Comparison of ENCODE assay signal across 12 cellular contexts in genomic region chr5:58156354-58156753, GRCh38.
DNase-seq lines count a peak whose midpoint lies in the region; ATAC-seq and TF ChIP-seq lines count a peak whose summit lies in the region.
"Had no signal": no experiment of that assay in that cellular context is flagged by ENCODE, and none has a peak within 500 bp of the region (broad histone marks: within the 10 kb centered on the region; RNA-seq: fewer than 3 reads in every experiment).

No MANE protein-coding gene starts in this region.

- intact Hi-C loops in heart left ventricle (cut with DNase I), result loop anchor here in 1 of 10 donors (10.0 kb wide), 1 partner anchor 298 kb away; no protein-coding TSS in a partner anchor
- intact Hi-C loops in gastrocnemius medialis (cut with DNase I; ENCODE audit: low total_unique reads), result no loop called here

- 42 to 59% (median 47%) methylated on average over 7 of the region's 7 CpGs for WGBS in heart left ventricle, 4 donors

- H3K4me1 ChIP-seq in heart left ventricle (peaks cover 0 to 24% (median 9%) of the 10 kb centered on the region in 12 donors), gastrocnemius medialis (peaks cover 8 to 11% of the 10 kb centered on the region in 2 donors)
- H3K4me1 ChIP-seq: breast epithelium had no signal

- no peaks in the 10 kb centered on the region for H3K27me3 ChIP-seq in heart left ventricle
- H3K27me3 ChIP-seq in gastrocnemius medialis, result no peaks in the 10 kb centered on the region
- H3K27me3 ChIP-seq: breast epithelium, esophagus squamous epithelium had no signal

- H3K4me3 ChIP-seq in heart left ventricle, result no peak overlapping the region
- H3K4me3 ChIP-seq in gastrocnemius medialis, result no peak overlapping the region
- H3K4me3 ChIP-seq: breast epithelium, esophagus squamous epithelium had no signal

- TF ChIP-seq CTCF in heart left ventricle (IDR thresholded peaks at IDR 0.05) (no peak), gastrocnemius medialis (IDR thresholded peaks at IDR 0.05 in 4 of 5, conservative IDR thresholded peaks at IDR 0.05 in 1 of 5) (no peak)

- peak; percentile 10 for ATAC-seq in GM18873 (IDR thresholded peaks at IDR 0.05; ENCODE audit: low FRiP score, unreplicated experiment)
- peak in 3 of 4 donors; percentile 52 to 90 (median 86) for ATAC-seq in heart left ventricle
- peak; percentile 39 to 56 for ATAC-seq in gastrocnemius medialis
- no peak for ATAC-seq in GM18907 (IDR thresholded peaks at IDR 0.05; ENCODE audit: unreplicated experiment)
- ATAC-seq: stimulated activated naive B cell treated with anti-CD40 and anti-IgM and Interleukin-4, amounts not matched to agents 10 μg/mL and 1 μg/mL and 100 μg/mL, for 72 hours had no signal

- in situ Hi-C loops in gastrocnemius medialis (cut with MboI; ENCODE audit: low sequenced_read_pairs in 4 of 4), result no loop called here

- H3K9me3 ChIP-seq in heart left ventricle, result peaks cover 0 to 5% (median 0%) of the 10 kb centered on the region in 12 donors
- no peaks in the 10 kb centered on the region for H3K9me3 ChIP-seq in gastrocnemius medialis
- H3K9me3 ChIP-seq: breast epithelium, esophagus squamous epithelium had no signal

- H3K36me3 ChIP-seq in heart left ventricle (no peaks in the 10 kb centered on the region), gastrocnemius medialis (no peaks in the 10 kb centered on the region)
- H3K36me3 ChIP-seq: breast epithelium, esophagus squamous epithelium had no signal

- TF ChIP-seq POLR2A in heart left ventricle (IDR thresholded peaks at IDR 0.05) (no peak), gastrocnemius medialis (IDR thresholded peaks at IDR 0.05) (no peak)

- peak; percentile 58 for DNase-seq in SHP77 treated with DMSO at 0.1 percent for 48 hours (lab: John Stamatoyannopoulos, UW)
- DNase-seq in heart left ventricle, result peak in 3 of 5 donors; percentile 31 to 57 (median 34)
- DNase-seq in gastrocnemius medialis, result no peak
- no peak for DNase-seq in foreskin melanocyte
- no peak for DNase-seq in NCI-H187 (lab: John Stamatoyannopoulos, UW)
- DNase-seq: Calu3; esophagus squamous epithelium; NCI-H446; stimulated activated naive B cell treated with anti-CD40 and anti-IgM and Interleukin-4, amounts not matched to agents 10 μg/mL and 1 μg/mL and 100 μg/mL, for 72 hours had no signal

- H3K27ac ChIP-seq in heart left ventricle (peak overlapping the region in 6 of 12 donors; percentile 14 to 57 (median 51)), gastrocnemius medialis (no peak overlapping the region)
- H3K27ac ChIP-seq: breast epithelium, esophagus squamous epithelium had no signal

Comparison
In these comparisons a context has a peak if more than half of its experiments do, and no peak if none do; other contexts are left out.
1. DNase-seq: peak in SHP77 treated with DMSO at 0.1 percent for 48 hours (single experiment) and heart left ventricle (3 of 5); none in gastrocnemius medialis (0 of 2), foreskin melanocyte (single experiment) and NCI-H187 (0 of 2).